In genomic region chr17:59620518-59621259, GRCh38 we compare ENCODE assay signal across 8 cellular contexts. TPM values are rescaled to one million over a fixed set of nuclear protein-coding genes. Genes with fewer than 3 reads are reported as not detected.
DNase-seq lines count a peak whose midpoint lies in the region; ATAC-seq and TF ChIP-seq lines count a peak whose summit lies in the region.

No MANE protein-coding gene starts in this region.

- no peaks in the 10 kb centered on the region for H3K27me3 ChIP-seq in CD8-positive, alpha-beta T cell (ENCODE audit: insufficient read depth, low read length)
- no peaks in the 10 kb centered on the region for H3K27me3 ChIP-seq in heart right ventricle

- no peaks in the 10 kb centered on the region for H3K9me3 ChIP-seq in CD8-positive, alpha-beta T cell (ENCODE audit: low read length)
- H3K9me3 ChIP-seq in heart right ventricle, result no peaks in the 10 kb centered on the region

- H3K9me3 Mint-ChIP-seq in CD8-positive, alpha-beta T cell, result no peaks in the 10 kb centered on the region
- H3K9me3 Mint-ChIP-seq in activated naive CD4-positive, alpha-beta T cell treated with anti-CD3 and anti-CD28 coated beads, Interleukin-2, amount 50 U/mL, for 72 hours, result no peaks in the 10 kb centered on the region
- no peaks in the 10 kb centered on the region for H3K9me3 Mint-ChIP-seq in progenitor cell of endocrine pancreas (ENCODE audit: low read depth)

- H3K27ac Mint-ChIP-seq in CD8-positive, alpha-beta T cell, result peak overlapping the region; percentile 98
- H3K27ac Mint-ChIP-seq in activated naive CD4-positive, alpha-beta T cell treated with anti-CD3 and anti-CD28 coated beads, Interleukin-2, amount 50 U/mL, for 72 hours, result peak overlapping the region; percentile 97 to 99
- peak overlapping the region; percentile 100 for H3K27ac Mint-ChIP-seq in progenitor cell of endocrine pancreas

- no peaks in the 10 kb centered on the region for H3K36me3 ChIP-seq in CD8-positive, alpha-beta T cell (ENCODE audit: insufficient read depth, low read length)
- no peaks in the 10 kb centered on the region for H3K36me3 ChIP-seq in heart right ventricle

- H3K4me3 Mint-ChIP-seq in CD8-positive, alpha-beta T cell, result peak overlapping the region; percentile 96
- H3K4me3 Mint-ChIP-seq in progenitor cell of endocrine pancreas (ENCODE audit: low read depth), result peak overlapping the region; percentile 94

- DNase-seq in CD8-positive, alpha-beta T cell, result peak; percentile 15 to 65 (median 40)
- DNase-seq in HUDEP-2 (lab: John Stamatoyannopoulos, UW; ENCODE audit: unreplicated experiment in 76 of 76) (peak in 62 of 76 experiments; percentile 4 to 75 (median 44)), SK-N-DZ (ENCODE audit: low spot score) (peak; percentile 37), heart right ventricle (peak; percentile 35 to 41), progenitor cell of endocrine pancreas (ENCODE audit: low spot score, unreplicated experiment) (no peak), OCI-M2 (lab: John Stamatoyannopoulos, UW; ENCODE audit: unreplicated experiment) (no peak)
- DNase-seq in activated naive CD4-positive, alpha-beta T cell treated with anti-CD3 and anti-CD28 coated beads, Interleukin-2, amount 50 U/mL, for 72 hours (ENCODE audit: low spot score in 2 of 2), result peak; percentile 34 to 65

- CTCF ChIA-PET in CD8-positive, alpha-beta T cell (lab: Charles Lee), result no interaction called here

- WGBS in heart right ventricle, 2 donors, result 1% methylated on average over 13 to 14 of the region's 14 CpGs

- H3K4me1 Mint-ChIP-seq in CD8-positive, alpha-beta T cell (ENCODE audit: low read depth), result peaks cover 52% of the 10 kb centered on the region
- peaks cover 38% of the 10 kb centered on the region for H3K4me1 Mint-ChIP-seq in progenitor cell of endocrine pancreas (ENCODE audit: low read depth)

- ATAC-seq in CD8-positive, alpha-beta T cell, result no peak
- peak in 1 of 2 donors; percentile 41 for ATAC-seq in activated naive CD4-positive, alpha-beta T cell treated with anti-CD3 and anti-CD28 coated beads, Interleukin-2, amount 50 U/mL, for 72 hours
- ATAC-seq in heart right ventricle, result peak in 6 of 8 donors; percentile 3 to 35 (median 20)
- ATAC-seq in GM19351 (IDR thresholded peaks at IDR 0.05; ENCODE audit: unreplicated experiment), result no peak

- H3K4me3 ChIP-seq in CD8-positive, alpha-beta T cell (ENCODE audit: low read depth, low read length), result peak overlapping the region; percentile 99
- H3K4me3 ChIP-seq in heart right ventricle, result peak overlapping the region; percentile 74 to 94 (median 86)

- POLR2A ChIA-PET in CD8-positive, alpha-beta T cell (lab: Charles Lee), result interaction anchor here (3.3 kb wide), 1 partner anchor 55 kb away, joined by 22 read pairs; the partner anchor contains the start of gene DHX40

- no peaks in the 10 kb centered on the region for H3K27me3 Mint-ChIP-seq in CD8-positive, alpha-beta T cell (ENCODE audit: low read depth)
- no peaks in the 10 kb centered on the region for H3K27me3 Mint-ChIP-seq in progenitor cell of endocrine pancreas

- H3K27ac ChIP-seq in CD8-positive, alpha-beta T cell (ENCODE audit: low read depth, low read length), result peak overlapping the region; percentile 91
- peak overlapping the region; percentile 95 to 100 (median 98) for H3K27ac ChIP-seq in heart right ventricle

- intact Hi-C loops in CD8-positive, alpha-beta T cell (cut with DNase I, micrococcal nuclease), result loop anchor here in 1 of 2 experiments (1.0 to 10.0 kb wide), 2 partner anchors 273 to 774 kb away; partner anchors contain the start of genes RPS6KB1 and USP32
- intact Hi-C loops in heart right ventricle (cut with DNase I), result loop anchor here in 1 of 10 donors (5.0 kb wide), 1 partner anchor 87 kb away; the partner anchor contains the start of genes PTRH2 and VMP1

- TF ChIP-seq CTCF in CD8-positive, alpha-beta T cell (IDR thresholded peaks at IDR 0.05), result no peak
- TF ChIP-seq CTCF in heart right ventricle (IDR thresholded peaks at IDR 0.05), result no peak
- no peak for TF ChIP-seq CTCF in progenitor cell of endocrine pancreas (IDR thresholded peaks at IDR 0.05; ENCODE audit: unreplicated experiment)

- H3K36me3 Mint-ChIP-seq in CD8-positive, alpha-beta T cell, result peaks cover 25% of the 10 kb centered on the region
- H3K36me3 Mint-ChIP-seq in activated naive CD4-positive, alpha-beta T cell treated with anti-CD3 and anti-CD28 coated beads, Interleukin-2, amount 50 U/mL, for 72 hours, result peaks cover 25 to 28% of the 10 kb centered on the region in 2 donors
- peaks cover 1% of the 10 kb centered on the region for H3K36me3 Mint-ChIP-seq in progenitor cell of endocrine pancreas (ENCODE audit: insufficient read depth)

- peaks cover 40% of the 10 kb centered on the region for H3K4me1 ChIP-seq in CD8-positive, alpha-beta T cell (ENCODE audit: insufficient read depth, low read length)
- H3K4me1 ChIP-seq in heart right ventricle, result peaks cover 12 to 70% (median 54%) of the 10 kb centered on the region in 9 donors

RNA-seq across cellular contexts. Expression of gene CLTC, which starts 1.0 kb away (rescaled TPM):
- total RNA-seq in CD8-positive, alpha-beta T cell, result 10 to 100 TPM; 73.4 to 86.0 TPM
- 200 and 233 TPM in 2 replicates for polyA plus RNA-seq in SK-N-DZ (2014; cell fraction: cytosol; rRNA removed)
- polyA plus RNA-seq in SK-N-DZ (2014; cell fraction: nucleus; rRNA removed), result 110 and 111 TPM in 2 replicates
- total RNA-seq in activated naive CD4-positive, alpha-beta T cell treated with anti-CD3 and anti-CD28 coated beads, Interleukin-2, amount 50 U/mL, for 72 hours, result 100 to 1,000 TPM; 156 to 184 TPM
- total RNA-seq in heart right ventricle (100 to 1,000 TPM; 138 to 196 (median 173) TPM), progenitor cell of endocrine pancreas (185 and 195 TPM in 2 replicates)
- polyA plus RNA-seq in heart right ventricle, result 100 to 1,000 TPM in 1 of 2 donors, 10 to 100 TPM in 1; 42.5 to 140 TPM

RNA-seq across cellular contexts. Expression of gene DHX40, which starts 55.3 kb away (rescaled TPM):
- 10 to 100 TPM; 72.7 to 72.8 TPM for total RNA-seq in CD8-positive, alpha-beta T cell
- polyA plus RNA-seq in SK-N-DZ (2014; cell fraction: cytosol; rRNA removed), result 117 and 131 TPM in 2 replicates
- polyA plus RNA-seq in SK-N-DZ (2014; cell fraction: nucleus; rRNA removed), result 62.9 and 76.6 TPM in 2 replicates
- total RNA-seq in activated naive CD4-positive, alpha-beta T cell treated with anti-CD3 and anti-CD28 coated beads, Interleukin-2, amount 50 U/mL, for 72 hours, result 10 to 100 TPM; 16.4 to 33.1 TPM
- 10 to 100 TPM; 14.2 to 22.9 (median 20.7) TPM for total RNA-seq in heart right ventricle
- polyA plus RNA-seq in heart right ventricle, result 10 to 100 TPM in 1 of 2 donors, 1 to 10 TPM in 1; 6.9 to 10.0 TPM
- total RNA-seq in progenitor cell of endocrine pancreas, result 67.9 and 69.7 TPM in 2 replicates

Comparison
In these comparisons a context has a peak if more than half of its experiments do, and no peak if none do; other contexts are left out.
1. ATAC-seq: peak in heart right ventricle (6 of 8); none in CD8-positive, alpha-beta T cell (single experiment) and GM19351 (single experiment).
2. DNase-seq: peak in CD8-positive, alpha-beta T cell (7 of 7), HUDEP-2 (62 of 76), SK-N-DZ (single experiment), activated naive CD4-positive, alpha-beta T cell treated with anti-CD3 and anti-CD28 coated beads, Interleukin-2, amount 50 U/mL, for 72 hours (2 of 2) and heart right ventricle (2 of 2); none in progenitor cell of endocrine pancreas (single experiment) and OCI-M2 (single experiment).
3. Peak in every context shown above with its lines, with median percentiles within 50 percentile points of each other: H3K27ac Mint-ChIP-seq.